In genomic region chr2:85540131-85540587, GRCh38 we compare ENCODE assay signal across 8 cellular contexts. TPM values are rescaled to one million over a fixed set of nuclear protein-coding genes. Genes with fewer than 3 reads are reported as not detected.
DNase-seq lines count a peak whose midpoint lies in the region; TF ChIP-seq lines count a peak whose summit lies in the region.

No MANE protein-coding gene starts in this region.

- H3K9me3 ChIP-seq in NT2/D1 (ENCODE audit: insufficient read depth, low read length) (no peaks in the 10 kb centered on the region), ectodermal cell (ENCODE audit: control insufficient read depth, low read length) (no peaks in the 10 kb centered on the region)

- H3K36me3 ChIP-seq in NT2/D1 (ENCODE audit: insufficient read depth, insufficient read length, low read length) (peaks cover 56% of the 10 kb centered on the region), ectodermal cell (ENCODE audit: control insufficient read depth, insufficient read depth, low read length) (peaks cover 32% of the 10 kb centered on the region)

- H3K4me3 Mint-ChIP-seq in neural crest cell = peak overlapping the region; percentile 95

- 1% methylated on average over 8 of the region's 8 CpGs for WGBS in ectodermal cell, 2 experiments

- H3K27ac ChIP-seq in ectodermal cell (ENCODE audit: insufficient read depth, low read depth, low read length, poor library complexity, severe bottlenecking) = no peak overlapping the region

- no peak for TF ChIP-seq CTCF in neural crest cell (conservative IDR thresholded peaks at IDR 0.05)

- peaks cover 46% of the 10 kb centered on the region for H3K36me3 Mint-ChIP-seq in neural crest cell (ENCODE audit: low read depth)

- peaks cover 2% of the 10 kb centered on the region for H3K4me1 ChIP-seq in NT2/D1 (ENCODE audit: insufficient read depth, insufficient read length)
- H3K4me1 ChIP-seq in ectodermal cell (ENCODE audit: control insufficient read depth, insufficient read depth, low read length) = peaks cover 17% of the 10 kb centered on the region

- H3K4me1 Mint-ChIP-seq in neural crest cell = peaks cover 65% of the 10 kb centered on the region

- H3K27ac Mint-ChIP-seq in neural crest cell (ENCODE audit: unreplicated experiment) = peak overlapping the region; percentile 86

- H3K4me3 ChIP-seq in NT2/D1 (ENCODE audit: insufficient read length, low read depth) (peak overlapping the region; percentile 99), ectodermal cell (ENCODE audit: insufficient read depth, low read depth, low read length) (peak overlapping the region; percentile 91)

- H3K9me3 Mint-ChIP-seq in neural crest cell = no peaks in the 10 kb centered on the region

- H3K27me3 ChIP-seq in NT2/D1 (ENCODE audit: insufficient read depth, insufficient read length) (no peaks in the 10 kb centered on the region), ectodermal cell (ENCODE audit: control insufficient read depth, insufficient read depth, low read length, poor library complexity, severe bottlenecking) (no peaks in the 10 kb centered on the region)

- peak overlapping the region; percentile 99 for H3K9ac ChIP-seq in NT2/D1 (ENCODE audit: insufficient read length, low read depth)

- peaks cover 2% of the 10 kb centered on the region for H3K27me3 Mint-ChIP-seq in neural crest cell (ENCODE audit: low read depth)

- in situ Hi-C loops in G401 (cut with HindIII; ENCODE audit: low sequenced_read_pairs) = no loop called here

- peak; percentile 39 for DNase-seq in EH (ENCODE audit: low read depth)
- DNase-seq in NT2/D1 (ENCODE audit: low read depth, low spot score) = no peak
- DNase-seq in neural crest cell (ENCODE audit: low read depth, low spot score) = no peak
- no peak for DNase-seq in DMS53 (lab: John Stamatoyannopoulos, UW)
- no peak for DNase-seq in NCI-H2227 treated with DMSO at 0.1 percent for 48 hours (lab: John Stamatoyannopoulos, UW)
- no peak for DNase-seq in activated effector memory CD4-positive, alpha-beta T cell treated with Interleukin-2 at 50 U/mL for 16 hours
- DNase-seq in G401 (ENCODE audit: low spot score) = no peak

RNA-seq across cellular contexts. Expression of gene MAT2A, which starts 1.2 kb away (rescaled TPM):
- 394 TPM for polyA plus RNA-seq in ectodermal cell (2013, experiment 1 of 4)
- 426 TPM for polyA plus RNA-seq in ectodermal cell (2013, experiment 2 of 4)
- 276 TPM for polyA plus RNA-seq in ectodermal cell (2013, experiment 3 of 4)
- 307 TPM for polyA plus RNA-seq in ectodermal cell (2013, experiment 4 of 4)
- total RNA-seq in neural crest cell = 404 and 405 TPM in 2 replicates
- total RNA-seq in G401 (2014; rRNA removed; shearing (Covaris generic)) = 68.1 and 85.2 TPM in 2 replicates

RNA-seq across cellular contexts. Expression of gene GGCX, which starts 21.1 kb away (rescaled TPM):
- 33.7 TPM for polyA plus RNA-seq in ectodermal cell (2013, experiment 1 of 4)
- polyA plus RNA-seq in ectodermal cell (2013, experiment 2 of 4) = 42.5 TPM
- polyA plus RNA-seq in ectodermal cell (2013, experiment 3 of 4) = 32.9 TPM
- 37.2 TPM for polyA plus RNA-seq in ectodermal cell (2013, experiment 4 of 4)
- total RNA-seq in neural crest cell = 43.4 and 43.7 TPM in 2 replicates
- total RNA-seq in G401 (2014; rRNA removed; shearing (Covaris generic)) = 27.0 and 28.4 TPM in 2 replicates

RNA-seq across cellular contexts. Expression of gene VAMP8, which starts 37.2 kb away (rescaled TPM):
- polyA plus RNA-seq in ectodermal cell (2013, experiment 1 of 4) = 6.2 TPM
- 6.6 TPM for polyA plus RNA-seq in ectodermal cell (2013, experiment 2 of 4)
- 4.6 TPM for polyA plus RNA-seq in ectodermal cell (2013, experiment 3 of 4)
- 4.9 TPM for polyA plus RNA-seq in ectodermal cell (2013, experiment 4 of 4)
- 1.1 and 2.1 TPM in 2 replicates for total RNA-seq in neural crest cell
- total RNA-seq in G401 (2014; rRNA removed; shearing (Covaris generic)) = 69.9 and 73.2 TPM in 2 replicates

RNA-seq across cellular contexts. Expression of gene VAMP5, which starts 44.1 kb away (rescaled TPM):
- polyA plus RNA-seq in ectodermal cell (2013, experiment 1 of 4) = 3.3 TPM
- polyA plus RNA-seq in ectodermal cell (2013, experiment 2 of 4) = 4.0 TPM
- polyA plus RNA-seq in ectodermal cell (2013, experiment 3 of 4) = 3.5 TPM
- 6.6 TPM for polyA plus RNA-seq in ectodermal cell (2013, experiment 4 of 4)
- total RNA-seq in neural crest cell = 0.50 and 1.5 TPM in 2 replicates
- total RNA-seq in G401 (2014; rRNA removed; shearing (Covaris generic)) = 0.85 and 1.9 TPM in 2 replicates

RNA-seq across cellular contexts. Expression of gene RNF181, which starts 55.4 kb away (rescaled TPM):
- polyA plus RNA-seq in ectodermal cell (2013, experiment 1 of 4) = 89.3 TPM
- polyA plus RNA-seq in ectodermal cell (2013, experiment 2 of 4) = 95.3 TPM
- polyA plus RNA-seq in ectodermal cell (2013, experiment 3 of 4) = 89.7 TPM
- polyA plus RNA-seq in ectodermal cell (2013, experiment 4 of 4) = 108 TPM
- 67.9 and 75.8 TPM in 2 replicates for total RNA-seq in neural crest cell
- 130 and 155 TPM in 2 replicates for total RNA-seq in G401 (2014; rRNA removed; shearing (Covaris generic))

Comparison
In these comparisons a context has a peak if more than half of its experiments do, and no peak if none do; other contexts are left out.
1. RNA of gene VAMP8, which starts 37.2 kb away (total RNA-seq): 69.9 to 73.2 TPM in G401; 1.1 to 2.1 TPM in neural crest cell; every median in the first group is over 10 times any median in the second.